In the genomic region with DNA sequence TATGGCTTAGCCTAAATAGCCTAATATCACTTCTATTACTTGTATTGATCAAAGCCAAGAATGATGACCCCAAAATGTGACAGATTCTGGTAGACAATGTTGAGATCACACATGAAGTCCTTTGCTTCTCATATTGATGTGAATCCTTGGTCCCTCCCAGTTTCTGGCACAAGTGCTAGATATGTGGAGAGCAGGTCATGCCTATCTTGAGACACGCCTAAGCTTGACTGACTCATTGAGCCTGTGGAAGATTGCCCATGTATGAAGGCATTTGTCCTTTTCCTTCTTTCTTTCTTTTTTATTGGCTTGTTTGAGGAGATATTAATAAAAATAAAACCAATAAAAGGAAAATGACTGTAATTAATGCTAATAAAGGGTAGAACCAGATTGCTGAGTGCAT, we compare ENCODE assay signal across 24 cellular contexts. TPM values are rescaled to one million over a fixed set of nuclear protein-coding genes. Genes with fewer than 3 reads are reported as not detected.
"Had no signal": no experiment of that assay in that cellular context is flagged by ENCODE, and none has a peak within 500 bp of the region (broad histone marks: within the 10 kb centered on the region; RNA-seq: fewer than 3 reads in every experiment).

No MANE protein-coding gene starts in this region.

- H3K4me3 ChIP-seq: cardiac muscle cell, SK-N-MC had no signal

- DNase-seq: activated CD4-positive, alpha-beta memory T cell treated with anti-CD3 and anti-CD28 coated beads for 36 hours; activated CD4-positive, alpha-beta T cell treated with anti-CD3 and anti-CD28 coated beads, Interleukin-2, amount 10 ng/mL, durations not matched to agents 7 days and 5 days; activated CD4-positive, CD25-positive, alpha-beta regulatory T cell; activated CD8-positive, alpha-beta memory T cell treated with anti-CD3 and anti-CD28 coated beads for 24 hours; activated gamma-delta T cell; activated naive CD4-positive, alpha-beta T cell treated with anti-CD3 and anti-CD28 coated beads for 36 hours; activated T-cell treated with anti-CD3 and anti-CD28 coated beads, Interleukin-2, amount 50 U/mL, for 4 hours; amygdala; NCI-H1436 treated with DMSO at 0.1 percent for 48 hours; NCI-H187; NCI-H2081; NCI-H446; RPMI8226; T-helper 1 cell had no signal

- H3K9me3 Mint-ChIP-seq: activated T-helper 17 cell treated with anti-CD3 and anti-CD28 coated beads, Interleukin-2, amount 50 U/mL, for 72 hours had no signal

- H3K4me3 Mint-ChIP-seq: activated CD4-positive, alpha-beta memory T cell treated with anti-CD3 and anti-CD28 coated beads for 36 hours; activated CD4-positive, alpha-beta T cell treated with anti-CD3 and anti-CD28 coated beads, Interleukin-2, amount 10 ng/mL, durations not matched to agents 7 days and 5 days; activated naive CD4-positive, alpha-beta T cell treated with anti-CD3 and anti-CD28 coated beads for 36 hours; activated naive CD8-positive, alpha-beta T cell; activated T-cell treated with anti-CD3 and anti-CD28 coated beads, Interleukin-2, amount 50 U/mL, for 4 hours; activated T-helper 17 cell treated with anti-CD3 and anti-CD28 coated beads, Interleukin-2, amount 50 U/mL, for 72 hours; brain had no signal

- H3K36me3 Mint-ChIP-seq: activated CD4-positive, alpha-beta memory T cell treated with anti-CD3 and anti-CD28 coated beads for 36 hours; activated naive CD8-positive, alpha-beta T cell; brain had no signal

- H3K36me3 ChIP-seq: cardiac muscle cell had no signal

- H3K9ac ChIP-seq: KMS-11 had no signal

- ATAC-seq: activated T-cell treated with anti-CD3 and anti-CD28 coated beads, Interleukin-2, amount 50 U/mL, for 4 hours; activated T-helper 17 cell treated with anti-CD3 and anti-CD28 coated beads, Interleukin-2, amount 50 U/mL, for 72 hours; Right ventricle myocardium inferior had no signal

- H3K4me2 ChIP-seq: KMS-11 had no signal

- H3K27me3 Mint-ChIP-seq: activated CD4-positive, alpha-beta memory T cell treated with anti-CD3 and anti-CD28 coated beads for 36 hours; activated CD4-positive, alpha-beta T cell treated with anti-CD3 and anti-CD28 coated beads, Interleukin-2, amount 10 ng/mL, durations not matched to agents 7 days and 5 days; activated naive CD8-positive, alpha-beta T cell; activated T-helper 17 cell treated with anti-CD3 and anti-CD28 coated beads, Interleukin-2, amount 50 U/mL, for 72 hours had no signal

- H3K27ac ChIP-seq: cardiac muscle cell, KMS-11, SK-N-MC, VCaP had no signal

- H3K4me1 Mint-ChIP-seq: activated CD4-positive, alpha-beta T cell treated with anti-CD3 and anti-CD28 coated beads, Interleukin-2, amount 10 ng/mL, durations not matched to agents 7 days and 5 days; activated T-helper 17 cell treated with anti-CD3 and anti-CD28 coated beads, Interleukin-2, amount 50 U/mL, for 72 hours; brain had no signal

- H3K27ac Mint-ChIP-seq: activated CD4-positive, alpha-beta memory T cell treated with anti-CD3 and anti-CD28 coated beads for 36 hours; activated CD4-positive, alpha-beta T cell treated with anti-CD3 and anti-CD28 coated beads, Interleukin-2, amount 10 ng/mL, durations not matched to agents 7 days and 5 days; activated naive CD4-positive, alpha-beta T cell treated with anti-CD3 and anti-CD28 coated beads for 36 hours; activated naive CD8-positive, alpha-beta T cell; activated T-helper 17 cell treated with anti-CD3 and anti-CD28 coated beads, Interleukin-2, amount 50 U/mL, for 72 hours had no signal

- H3K27me3 ChIP-seq: cardiac muscle cell had no signal

RNA-seq across cellular contexts. Expression of gene TMEM108, which starts 54.0 kb away (rescaled TPM):
- total RNA-seq: activated CD4-positive, alpha-beta memory T cell treated with anti-CD3 and anti-CD28 coated beads for 36 hours; activated CD4-positive, alpha-beta T cell treated with anti-CD3 and anti-CD28 coated beads, Interleukin-2, amount 10 ng/mL, durations not matched to agents 7 days and 5 days; activated naive CD4-positive, alpha-beta T cell treated with anti-CD3 and anti-CD28 coated beads for 36 hours; activated T-cell treated with anti-CD3 and anti-CD28 coated beads, Interleukin-2, amount 50 U/mL, for 4 hours; OCI-LY7; T-helper 2 cell treated with Interferon-gamma antibody and Interleukin-4, amounts not matched to agents 100 ng/mL and 5 ng/mL, for 36 hours had no signal
